ENCODE assay signal across 1 cellular context in the genomic region with DNA sequence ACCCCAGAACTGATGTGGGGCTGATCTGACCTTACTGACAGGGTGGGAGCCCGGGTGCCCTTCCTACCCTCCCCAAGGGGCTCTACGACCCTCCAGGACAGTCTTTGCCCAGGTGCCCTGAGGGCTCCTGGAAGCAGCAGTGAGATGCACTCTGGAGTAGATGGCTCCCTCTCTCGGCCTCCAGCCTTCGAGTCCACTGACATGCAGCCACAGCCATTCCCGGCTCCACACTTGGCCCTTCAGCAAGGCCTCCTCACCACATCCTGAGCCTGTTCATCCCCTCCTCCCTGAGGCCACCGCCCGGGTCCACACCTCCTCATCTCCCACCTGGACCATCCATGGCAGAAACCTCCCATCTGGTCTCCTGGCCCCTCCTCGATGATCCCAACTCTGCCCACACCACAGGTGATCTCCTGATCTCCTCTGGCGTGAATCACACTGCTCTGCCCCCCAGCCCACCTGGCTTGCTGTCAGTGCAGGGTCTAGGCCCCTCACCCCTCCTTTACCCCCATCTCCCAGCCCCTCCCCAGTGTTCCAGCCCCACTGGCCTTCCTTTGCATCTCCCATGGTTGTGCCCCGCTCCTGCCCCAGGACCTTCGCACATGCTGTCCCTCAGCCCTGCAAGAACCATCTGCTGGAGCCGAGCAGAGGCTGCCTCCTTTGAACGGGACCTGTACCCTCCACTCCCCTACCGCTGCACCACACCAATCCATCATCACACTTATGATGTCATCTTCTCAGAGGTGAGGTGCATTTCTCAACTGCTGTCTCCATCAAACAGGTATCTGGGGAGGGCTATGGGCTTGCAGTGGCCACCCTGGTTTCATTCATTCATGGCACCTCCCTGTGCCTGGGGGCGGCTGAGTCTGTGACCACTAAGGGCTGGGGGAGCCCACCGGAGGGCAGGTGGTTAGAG.
TF ChIP-seq lines count a peak whose summit lies in the region.

No MANE protein-coding gene starts in this region.

TF ChIP-seq in HepG2, 621 proteins besides CTCF, POLR2A, EP300 and RAD21:
- TF ChIP-seq PCBP2 (optimal IDR thresholded peaks at IDR 0.05; ENCODE audit: low read depth, low read length, poor library complexity, severe bottlenecking) (no peak), ZMYM3 (CRISPR knock-in tag; IDR thresholded peaks at IDR 0.05) (peak; percentile 55; the same call in 1 of the 2 replicates), ATF7 (IDR thresholded peaks at IDR 0.05) (peak; percentile 94), ATF7 (CRISPR knock-in tag; IDR thresholded peaks at IDR 0.05) (no peak), CREB1 (IDR thresholded peaks at IDR 0.05) (peak; percentile 63; the same call in 1 of the 2 replicates), CREB1 (CRISPR knock-in tag; IDR thresholded peaks at IDR 0.05) (no peak), EEA1 (CRISPR knock-in tag; IDR thresholded peaks at IDR 0.05; ENCODE audit: borderline replicate concordance) (no peak), ZNF704 (CRISPR knock-in tag; IDR thresholded peaks at IDR 0.05; ENCODE audit: borderline replicate concordance) (no peak), RBFOX2 (IDR thresholded peaks at IDR 0.05; ENCODE audit: low read depth, low read length) (no peak), SP5 (CRISPR knock-in tag; IDR thresholded peaks at IDR 0.05; ENCODE audit: borderline replicate concordance, low read depth) (no peak), ZNF207 (IDR thresholded peaks at IDR 0.05; ENCODE audit: borderline replicate concordance) (no peak), ZFP1 (CRISPR knock-in tag; IDR thresholded peaks at IDR 0.05) (no peak), ZNF768 (CRISPR knock-in tag; IDR thresholded peaks at IDR 0.05) (peak; percentile 29; the same call in 1 of the 2 replicates), STAG1 (CRISPR knock-in tag; IDR thresholded peaks at IDR 0.05) (peak; percentile 78), SMC3 (IDR thresholded peaks at IDR 0.05; ENCODE audit: low read length) (peak; percentile 34), HOXD1 (CRISPR knock-in tag; IDR thresholded peaks at IDR 0.05) (0 out of 2 replicates have a peak, but pooled peaks have one; percentile 54), LCORL (IDR thresholded peaks at IDR 0.05) (no peak), LCORL (CRISPR knock-in tag; IDR thresholded peaks at IDR 0.05) (no peak), RORA (CRISPR knock-in tag; IDR thresholded peaks at IDR 0.05) (no peak), XRCC5 (optimal IDR thresholded peaks at IDR 0.05; ENCODE audit: low read length) (peak; percentile 53), ZMAT3 (CRISPR knock-in tag; conservative IDR thresholded peaks at IDR 0.05) (no peak), GATAD2A (CRISPR knock-in tag; IDR thresholded peaks at IDR 0.05) (no peak)
- TF ChIP-seq, protein P1, sequence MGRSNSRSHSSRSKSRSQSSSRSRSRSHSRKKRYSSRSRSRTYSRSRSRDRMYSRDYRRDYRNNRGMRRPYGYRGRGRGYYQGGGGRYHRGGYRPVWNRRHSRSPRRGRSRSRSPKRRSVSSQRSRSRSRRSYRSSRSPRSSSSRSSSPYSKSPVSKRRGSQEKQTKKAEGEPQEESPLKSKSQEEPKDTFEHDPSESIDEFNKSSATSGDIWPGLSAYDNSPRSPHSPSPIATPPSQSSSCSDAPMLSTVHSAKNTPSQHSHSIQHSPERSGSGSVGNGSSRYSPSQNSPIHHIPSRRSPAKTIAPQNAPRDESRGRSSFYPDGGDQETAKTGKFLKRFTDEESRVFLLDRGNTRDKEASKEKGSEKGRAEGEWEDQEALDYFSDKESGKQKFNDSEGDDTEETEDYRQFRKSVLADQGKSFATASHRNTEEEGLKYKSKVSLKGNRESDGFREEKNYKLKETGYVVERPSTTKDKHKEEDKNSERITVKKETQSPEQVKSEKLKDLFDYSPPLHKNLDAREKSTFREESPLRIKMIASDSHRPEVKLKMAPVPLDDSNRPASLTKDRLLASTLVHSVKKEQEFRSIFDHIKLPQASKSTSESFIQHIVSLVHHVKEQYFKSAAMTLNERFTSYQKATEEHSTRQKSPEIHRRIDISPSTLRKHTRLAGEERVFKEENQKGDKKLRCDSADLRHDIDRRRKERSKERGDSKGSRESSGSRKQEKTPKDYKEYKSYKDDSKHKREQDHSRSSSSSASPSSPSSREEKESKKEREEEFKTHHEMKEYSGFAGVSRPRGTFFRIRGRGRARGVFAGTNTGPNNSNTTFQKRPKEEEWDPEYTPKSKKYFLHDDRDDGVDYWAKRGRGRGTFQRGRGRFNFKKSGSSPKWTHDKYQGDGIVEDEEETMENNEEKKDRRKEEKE (IDR thresholded peaks at IDR 0.05): no peak
- TF ChIP-seq, protein P2, sequence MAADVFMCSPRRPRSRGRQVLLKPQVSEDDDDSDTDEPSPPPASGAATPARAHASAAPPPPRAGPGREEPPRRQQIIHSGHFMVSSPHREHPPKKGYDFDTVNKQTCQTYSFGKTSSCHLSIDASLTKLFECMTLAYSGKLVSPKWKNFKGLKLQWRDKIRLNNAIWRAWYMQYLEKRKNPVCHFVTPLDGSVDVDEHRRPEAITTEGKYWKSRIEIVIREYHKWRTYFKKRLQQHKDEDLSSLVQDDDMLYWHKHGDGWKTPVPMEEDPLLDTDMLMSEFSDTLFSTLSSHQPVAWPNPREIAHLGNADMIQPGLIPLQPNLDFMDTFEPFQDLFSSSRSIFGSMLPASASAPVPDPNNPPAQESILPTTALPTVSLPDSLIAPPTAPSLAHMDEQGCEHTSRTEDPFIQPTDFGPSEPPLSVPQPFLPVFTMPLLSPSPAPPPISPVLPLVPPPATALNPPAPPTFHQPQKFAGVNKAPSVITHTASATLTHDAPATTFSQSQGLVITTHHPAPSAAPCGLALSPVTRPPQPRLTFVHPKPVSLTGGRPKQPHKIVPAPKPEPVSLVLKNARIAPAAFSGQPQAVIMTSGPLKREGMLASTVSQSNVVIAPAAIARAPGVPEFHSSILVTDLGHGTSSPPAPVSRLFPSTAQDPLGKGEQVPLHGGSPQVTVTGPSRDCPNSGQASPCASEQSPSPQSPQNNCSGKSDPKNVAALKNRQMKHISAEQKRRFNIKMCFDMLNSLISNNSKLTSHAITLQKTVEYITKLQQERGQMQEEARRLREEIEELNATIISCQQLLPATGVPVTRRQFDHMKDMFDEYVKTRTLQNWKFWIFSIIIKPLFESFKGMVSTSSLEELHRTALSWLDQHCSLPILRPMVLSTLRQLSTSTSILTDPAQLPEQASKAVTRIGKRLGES (CRISPR knock-in tag; IDR thresholded peaks at IDR 0.05; ENCODE audit: borderline replicate concordance): no peak
